ENCODE assay signal across 32 cellular contexts in genomic region chr15:83794209-83794608, GRCh38.
"Had no signal": no experiment of that assay in that cellular context is flagged by ENCODE, and none has a peak within 500 bp of the region (broad histone marks: within the 10 kb centered on the region; RNA-seq: fewer than 3 reads in every experiment).

No MANE protein-coding gene starts in this region.

- H3K4me1 ChIP-seq: colonic mucosa, esophagus muscularis mucosa, foreskin keratinocyte, gastrocnemius medialis had no signal

- H3K36me3 ChIP-seq: brain microvascular endothelial cell, colonic mucosa, esophagus muscularis mucosa, gastrocnemius medialis, heart right ventricle, WERI-Rb-1 had no signal

- H3K27me3 ChIP-seq: brain microvascular endothelial cell, colonic mucosa, esophagus muscularis mucosa, foreskin keratinocyte, gastrocnemius medialis, heart right ventricle had no signal

- FAIRE-seq: endometrium, endothelial cell of umbilical vein had no signal

- H3K27ac ChIP-seq: brain microvascular endothelial cell, colonic mucosa, esophagus muscularis mucosa, foreskin keratinocyte, gastrocnemius medialis, heart right ventricle, WERI-Rb-1 had no signal

- H3K4me3 ChIP-seq: colonic mucosa, esophagus muscularis mucosa, gastrocnemius medialis, heart right ventricle had no signal

- ATAC-seq: activated CD4-positive, alpha-beta T cell treated with anti-CD3 and anti-CD28 coated beads for 36 hours; activated CD4-positive, CD25-positive, alpha-beta regulatory T cell treated with anti-CD3 and anti-CD28 coated beads, Interleukin-2, amount 50 U/mL, for 24 hours; activated naive CD4-positive, alpha-beta T cell treated with anti-CD3 and anti-CD28 coated beads, Interleukin-2, amount 50 U/mL, for 72 hours; activated T-cell treated with anti-CD3 and anti-CD28 coated beads, Interleukin-2, amount 50 U/mL, for 72 hours; foreskin keratinocyte; gastrocnemius medialis; heart right ventricle; T-helper 17 cell had no signal

- H3K9me3 ChIP-seq: colonic mucosa, esophagus muscularis mucosa, gastrocnemius medialis had no signal

- DNase-seq: activated B cell treated with CpG ODN at 0.5 μM for 24 hours; activated CD4-positive, alpha-beta memory T cell treated with anti-CD3 and anti-CD28 coated beads, Interleukin-2, amount 10 ng/mL, durations not matched to agents 7 days and 5 days; activated CD4-positive, alpha-beta T cell treated with anti-CD3 and anti-CD28 coated beads for 36 hours; activated CD4-positive, alpha-beta T cell treated with anti-CD3 and anti-CD28 coated beads, Interleukin-2, amount 10 ng/mL, durations not matched to agents 7 days and 5 days; activated CD4-positive, alpha-beta T cell treated with anti-CD3 and anti-CD28 coated beads, Interleukin-2, amount 50 U/mL, for 4 hours; activated CD8-positive, alpha-beta memory T cell treated with anti-CD3 and anti-CD28 coated beads, Interleukin-2, amount 50 U/mL, for 48 hours; activated gamma-delta T cell; activated naive CD4-positive, alpha-beta T cell; activated naive CD4-positive, alpha-beta T cell treated with anti-CD3 and anti-CD28 coated beads, Interleukin-2, amount 10 ng/mL, durations not matched to agents 7 days and 5 days; activated naive CD8-positive, alpha-beta T cell treated with anti-CD3 and anti-CD28 coated beads, Interleukin-2, amount 10 ng/mL, durations not matched to agents 7 days and 5 days; activated T-cell treated with anti-CD3 and anti-CD28 coated beads for 4 hours; activated T-cell treated with anti-CD3 and anti-CD28 coated beads, Interleukin-2, amount 50 U/mL, for 24 hours; activated T-cell treated with anti-CD3 and anti-CD28 coated beads, Interleukin-2, amount 50 U/mL, for 72 hours; anterior cingulate cortex; brain microvascular endothelial cell; caudate nucleus; colonic mucosa; effector CD8-positive, alpha-beta T cell; erythroblast; foreskin keratinocyte; gastrocnemius medialis; glutamatergic neuron; heart right ventricle; T-helper 1 cell; T-helper 17 cell; T1000; WERI-Rb-1 had no signal
